ENCODE assay signal across 27 cellular contexts in genomic region chr2:217844696-217845095, GRCh38.
DNase-seq lines count a peak whose midpoint lies in the region; ATAC-seq and TF ChIP-seq lines count a peak whose summit lies in the region.
"Had no signal": no experiment of that assay in that cellular context is flagged by ENCODE, and none has a peak within 500 bp of the region (broad histone marks: within the 10 kb centered on the region; RNA-seq: fewer than 3 reads in every experiment).

No MANE protein-coding gene starts in this region.

- ATAC-seq in GM19467 (IDR thresholded peaks at IDR 0.05; ENCODE audit: unreplicated experiment), result no peak
- ATAC-seq: GM12878, HCT116 had no signal

- H3K27ac ChIP-seq in ascending aorta (peak overlapping the region; percentile 68 to 80), esophagus muscularis mucosa (replicated peaks in 1 of 4) (peak overlapping the region; percentile 83 to 90 (median 88)), rectal smooth muscle tissue (ENCODE audit: low read depth, low read length) (peak overlapping the region; percentile 60), subcutaneous abdominal adipose tissue (ENCODE audit: low read depth, low read length) (peak overlapping the region; percentile 92), caudate nucleus (ENCODE audit: low read depth, low read length) (no peak overlapping the region)
- H3K27ac ChIP-seq: Peyer's patch, SK-N-MC had no signal

- H3K4me3 ChIP-seq in ascending aorta (no peak overlapping the region), esophagus muscularis mucosa (no peak overlapping the region), rectal smooth muscle tissue (ENCODE audit: low read length) (no peak overlapping the region), subcutaneous abdominal adipose tissue (ENCODE audit: low read depth in 1 of 5, low read length in 5 of 5) (no peak overlapping the region)
- H3K4me3 ChIP-seq: GM12878, Peyer's patch, SK-N-MC had no signal

- H3K36me3 ChIP-seq in ascending aorta (peaks cover 84 to 99% of the 10 kb centered on the region in 2 donors), esophagus muscularis mucosa (peaks cover 44 to 91% (median 83%) of the 10 kb centered on the region in 4 donors), rectal smooth muscle tissue (ENCODE audit: control insufficient read depth, insufficient read depth, low read length) (peaks cover 40% of the 10 kb centered on the region), subcutaneous abdominal adipose tissue (ENCODE audit: control insufficient read depth in 5 of 5, insufficient read depth in 5 of 5, low read length in 5 of 5) (peaks cover 17 to 100% (median 93%) of the 10 kb centered on the region in 5 donors)

- no peak for DNase-seq in ascending aorta (ENCODE audit: low spot score in 2 of 2)
- DNase-seq in esophagus muscularis mucosa (ENCODE audit: extremely low spot score), result no peak
- no peak for DNase-seq in caudate nucleus (lab: John Stamatoyannopoulos, UW)
- DNase-seq in pons (ENCODE audit: low spot score), result no peak
- DNase-seq: C1 segment of cervical spinal cord; CD8-positive, alpha-beta memory T cell; DMS 273 treated with DMSO at 0.1 percent for 48 hours; DMS79; EL; GDM1; Kasumi-1; NCI-H1092 treated with DMSO at 0.1 percent for 48 hours; NCI-H1436; NCI-H187; NCI-H2081 treated with DMSO at 0.1 percent for 48 hours; NCI-H2171; NCI-H226; NCI-H510A; NCI-H69; Peyer's patch; SIG-M5 had no signal

- TF ChIP-seq EP300 in esophagus muscularis mucosa (IDR thresholded peaks at IDR 0.05), result no peak

- H3K9ac ChIP-seq in rectal smooth muscle tissue (ENCODE audit: low read length) (no peak overlapping the region), subcutaneous abdominal adipose tissue (ENCODE audit: low read length in 5 of 5) (no peak overlapping the region)

- TF ChIP-seq POLR2A in esophagus muscularis mucosa (IDR thresholded peaks at IDR 0.05; ENCODE audit: low read depth), result no peak

- H3K4me1 ChIP-seq in ascending aorta (peaks cover 26 to 91% of the 10 kb centered on the region in 2 donors), esophagus muscularis mucosa (peaks cover 89 to 100% (median 100%) of the 10 kb centered on the region in 4 donors), rectal smooth muscle tissue (ENCODE audit: control insufficient read depth, insufficient read depth, low read length) (peaks cover 53% of the 10 kb centered on the region), subcutaneous abdominal adipose tissue (ENCODE audit: control insufficient read depth in 5 of 5, insufficient read depth in 5 of 5, low read length in 5 of 5) (peaks cover 14 to 98% (median 95%) of the 10 kb centered on the region in 5 donors)
- H3K4me1 ChIP-seq: Peyer's patch had no signal

- no peak for TF ChIP-seq CTCF in ascending aorta (IDR thresholded peaks at IDR 0.05)
- no peak for TF ChIP-seq CTCF in esophagus muscularis mucosa (IDR thresholded peaks at IDR 0.05)

- 100% methylated on average over 1 of the region's 1 CpG for WGBS in esophagus muscularis mucosa

- no peaks in the 10 kb centered on the region for H3K27me3 ChIP-seq in ascending aorta
- H3K27me3 ChIP-seq in esophagus muscularis mucosa, result no peaks in the 10 kb centered on the region
- H3K27me3 ChIP-seq in rectal smooth muscle tissue (ENCODE audit: control insufficient read depth, insufficient read depth, low read length), result no peaks in the 10 kb centered on the region
- H3K27me3 ChIP-seq in subcutaneous abdominal adipose tissue (ENCODE audit: control insufficient read depth in 5 of 5, insufficient read depth in 4 of 5, low read length in 5 of 5), result no peaks in the 10 kb centered on the region
- H3K27me3 ChIP-seq: Peyer's patch had no signal

- H3K9me3 ChIP-seq in ascending aorta (no peaks in the 10 kb centered on the region), esophagus muscularis mucosa (peaks cover 0 to 7% (median 0%) of the 10 kb centered on the region in 4 donors), subcutaneous abdominal adipose tissue (ENCODE audit: control insufficient read depth in 5 of 5, low read length in 5 of 5) (peaks cover 0 to 4% (median 3%) of the 10 kb centered on the region in 5 donors)
- H3K9me3 ChIP-seq: Peyer's patch had no signal

- intact Hi-C loops in ascending aorta (cut with DNase I) (no loop called here), esophagus muscularis mucosa (cut with DNase I) (no loop called here)
